ENCODE assay signal across 18 cellular contexts in genomic region chr6:142404751-142405150, GRCh38.
A peak's percentile ranks its signal among the peaks of the same experiment; 100 is the strongest.
DNase-seq lines count a peak whose midpoint lies in the region; ATAC-seq and TF ChIP-seq lines count a peak whose summit lies in the region.
"Had no signal": no experiment of that assay in that cellular context is flagged by ENCODE, and none has a peak within 500 bp of the region (broad histone marks: within the 10 kb centered on the region; RNA-seq: fewer than 3 reads in every experiment).

No MANE protein-coding gene starts in this region.

- no peak overlapping the region for H3K4me3 Mint-ChIP-seq in stimulated activated memory B cell treated with anti-CD40 and anti-IgM and Interleukin-4, amounts not matched to agents 10 μg/mL and 1 μg/mL and 100 μg/mL, for 72 hours
- H3K4me3 Mint-ChIP-seq: B cell; CD8-positive, alpha-beta T cell; GM23338; HFFc6; IgD-negative memory B cell had no signal

- H3K27ac Mint-ChIP-seq in stimulated activated memory B cell treated with anti-CD40 and anti-IgM and Interleukin-4, amounts not matched to agents 10 μg/mL and 1 μg/mL and 100 μg/mL, for 72 hours: no peak overlapping the region
- H3K27ac Mint-ChIP-seq: B cell; CD8-positive, alpha-beta T cell; GM23338; HFFc6; IgD-negative memory B cell had no signal

- TF ChIP-seq CTCF in Panc1 (IDR thresholded peaks at IDR 0.05) (no peak), right lobe of liver (IDR thresholded peaks at IDR 0.05) (no peak)

- POLR2A ChIA-PET in Panc1 (lab: Charles Lee): no interaction called here

- no peaks in the 10 kb centered on the region for H3K9me3 ChIP-seq in Panc1 (ENCODE audit: control insufficient read depth, insufficient read depth, low read depth, low read length)
- H3K9me3 ChIP-seq in right lobe of liver: no peaks in the 10 kb centered on the region
- H3K9me3 ChIP-seq: BLaER1 treated with 17β-estradiol and CSF1 and Interleukin-3, amounts not matched to agents 10 nM and 100 nM had no signal

- ATAC-seq in Panc1 (peak; percentile 30; the same call in 1 of the 2 replicates), right lobe of liver (peak in 3 of 4 donors; percentile 15 to 20 (median 17)), GM21786 (IDR thresholded peaks at IDR 0.05; ENCODE audit: unreplicated experiment) (no peak), HG02840 (IDR thresholded peaks at IDR 0.05; ENCODE audit: low FRiP score, unreplicated experiment) (no peak), GM21528 (IDR thresholded peaks at IDR 0.05; ENCODE audit: low FRiP score, unreplicated experiment) (no peak)
- peak; percentile 6 for ATAC-seq in stimulated activated memory B cell treated with anti-CD40 and anti-IgM and Interleukin-4, amounts not matched to agents 10 μg/mL and 1 μg/mL and 100 μg/mL, for 72 hours
- ATAC-seq: CD8-positive, alpha-beta T cell; GM23338 had no signal

- in situ Hi-C loops in Panc1 (cut with HindIII; ENCODE audit: low pct_unique_long_range_greater_than_20kb, low sequenced_read_pairs): no loop called here

- WGBS in right lobe of liver (ENCODE audit: insufficient coverage, low coverage, low lambda C conversion rate, missing lambda C conversion rate): 86% methylated on average over 3 of the region's 3 CpGs

- no peaks in the 10 kb centered on the region for H3K36me3 Mint-ChIP-seq in stimulated activated memory B cell treated with anti-CD40 and anti-IgM and Interleukin-4, amounts not matched to agents 10 μg/mL and 1 μg/mL and 100 μg/mL, for 72 hours
- H3K36me3 Mint-ChIP-seq: CD8-positive, alpha-beta T cell; IgD-negative memory B cell had no signal

- BruUV-seq in Panc1 (replicated peaks; lab: Mats Ljungman, UMichigan): no TSS peak

- H3K27me3 ChIP-seq in Panc1 (ENCODE audit: control insufficient read depth, insufficient read depth, low read length): no peaks in the 10 kb centered on the region
- no peaks in the 10 kb centered on the region for H3K27me3 ChIP-seq in right lobe of liver
- H3K27me3 ChIP-seq: BLaER1 treated with 17β-estradiol and CSF1 and Interleukin-3, amounts not matched to agents 10 nM and 100 nM had no signal

- TF ChIP-seq POLR2A in right lobe of liver (IDR thresholded peaks at IDR 0.05): no peak

- no peaks in the 10 kb centered on the region for H3K4me1 Mint-ChIP-seq in stimulated activated memory B cell treated with anti-CD40 and anti-IgM and Interleukin-4, amounts not matched to agents 10 μg/mL and 1 μg/mL and 100 μg/mL, for 72 hours
- H3K4me1 Mint-ChIP-seq: B cell, IgD-negative memory B cell had no signal

- intact Hi-C loops in Panc1 (cut with micrococcal nuclease; ENCODE audit: unreplicated experiment): no loop called here
- intact Hi-C loops in right lobe of liver (cut with DNase I): no loop called here

- H3K36me3 ChIP-seq in Panc1 (ENCODE audit: control insufficient read depth, insufficient read depth, low read length) (peaks cover 71% of the 10 kb centered on the region), right lobe of liver (peaks cover 0 to 43% (median 10%) of the 10 kb centered on the region in 4 donors)
- H3K36me3 ChIP-seq: BLaER1 treated with 17β-estradiol and CSF1 and Interleukin-3, amounts not matched to agents 10 nM and 100 nM had no signal

- H3K27me3 Mint-ChIP-seq in stimulated activated memory B cell treated with anti-CD40 and anti-IgM and Interleukin-4, amounts not matched to agents 10 μg/mL and 1 μg/mL and 100 μg/mL, for 72 hours: peaks cover 7% of the 10 kb centered on the region

- peak overlapping the region; percentile 52; the same call in 1 of the 2 replicates for H3K27ac ChIP-seq in Panc1 (ENCODE audit: low read length)
- peak overlapping the region in 1 of 3 donors; percentile 43 for H3K27ac ChIP-seq in right lobe of liver
- H3K27ac ChIP-seq: BLaER1 treated with 17β-estradiol and CSF1 and Interleukin-3, amounts not matched to agents 10 nM and 100 nM had no signal

- DNase-seq in Panc1 (ENCODE audit: low read depth, low spot score) (no peak), foreskin melanocyte (peak; percentile 10), right lobe of liver (no peak)
- DNase-seq: Calu3; CD8-positive, alpha-beta T cell; DMS79 treated with DMSO at 0.1 percent for 48 hours; GF-D8; HCEC 1CT; HFFc6; KBM-7 had no signal

- CTCF ChIA-PET in Panc1 (lab: Charles Lee): no interaction called here

- no peaks in the 10 kb centered on the region for H3K9me3 Mint-ChIP-seq in stimulated activated memory B cell treated with anti-CD40 and anti-IgM and Interleukin-4, amounts not matched to agents 10 μg/mL and 1 μg/mL and 100 μg/mL, for 72 hours
- H3K9me3 Mint-ChIP-seq: CD8-positive, alpha-beta T cell; GM23338; HFFc6; IgD-negative memory B cell had no signal

- H3K4me3 ChIP-seq in Panc1 (ENCODE audit: low read depth in 2 of 2, low read length in 2 of 2) (no peak overlapping the region), right lobe of liver (no peak overlapping the region)
- H3K4me3 ChIP-seq: BLaER1 treated with 17β-estradiol and CSF1 and Interleukin-3, amounts not matched to agents 10 nM and 100 nM; GM23338 had no signal

- H3K4me1 ChIP-seq in Panc1 (ENCODE audit: control insufficient read depth, insufficient read depth, low read length) (peaks cover 9% of the 10 kb centered on the region), right lobe of liver (peaks cover 0 to 19% (median 4%) of the 10 kb centered on the region in 4 donors)
- H3K4me1 ChIP-seq: BLaER1 treated with 17β-estradiol and CSF1 and Interleukin-3, amounts not matched to agents 10 nM and 100 nM had no signal

Comparison
In these comparisons a context has a peak if more than half of its experiments do, and no peak if none do; other contexts are left out.
1. ATAC-seq: peak in Panc1 (single experiment), right lobe of liver (3 of 4) and stimulated activated memory B cell treated with anti-CD40 and anti-IgM and Interleukin-4, amounts not matched to agents 10 μg/mL and 1 μg/mL and 100 μg/mL, for 72 hours (single experiment); none in GM21786 (single experiment), HG02840 (single experiment) and GM21528 (single experiment).